In the genomic region with DNA sequence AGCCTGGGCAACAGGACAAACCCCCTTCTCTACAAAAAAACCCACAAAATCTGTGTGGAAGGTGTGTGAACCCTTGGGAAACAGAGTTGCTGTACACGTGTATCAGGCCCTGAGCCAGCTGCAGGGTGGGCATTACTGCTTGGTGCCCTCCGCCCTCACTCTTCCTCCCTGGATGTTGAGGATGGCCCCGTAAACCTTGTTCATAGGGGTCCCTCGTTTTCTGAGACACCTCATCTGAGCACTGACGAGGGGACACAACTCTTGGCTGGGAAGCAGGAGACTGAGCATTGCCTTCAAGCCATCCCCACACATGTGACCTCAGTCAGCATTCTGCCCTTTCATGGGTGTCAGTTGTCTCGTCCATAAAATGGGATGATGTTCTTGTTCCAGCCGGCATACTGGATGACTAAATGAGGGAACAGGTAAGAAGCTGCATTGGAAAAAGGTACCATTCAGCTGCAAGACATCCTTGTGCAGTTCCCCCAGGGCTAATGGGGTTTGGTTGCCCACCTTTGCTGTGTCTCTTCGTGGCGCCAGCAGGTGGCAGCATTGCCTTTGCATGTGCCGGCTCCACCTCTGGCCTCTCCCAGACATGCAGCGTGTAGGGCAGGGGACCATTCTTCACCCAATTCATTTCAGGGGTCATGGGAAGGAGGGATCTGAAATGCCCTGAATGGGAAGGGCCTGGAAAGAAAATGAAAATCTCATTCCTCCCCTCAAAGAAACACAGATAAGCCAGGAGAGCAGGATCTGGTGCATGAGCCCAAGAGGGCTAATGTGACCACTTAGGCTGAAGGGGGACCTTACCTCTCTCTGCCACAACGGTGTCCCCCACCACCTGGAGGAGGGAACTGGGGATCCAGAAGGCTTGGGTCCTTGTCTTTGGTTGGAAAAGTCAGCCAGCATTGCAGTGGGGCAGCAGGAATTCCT, we compare ENCODE assay signal across 8 cellular contexts.
DNase-seq lines count a peak whose midpoint lies in the region; ATAC-seq and TF ChIP-seq lines count a peak whose summit lies in the region.

No MANE protein-coding gene starts in this region.

- peak; percentile 77 for TF ChIP-seq CTCF in 22Rv1 (IDR thresholded peaks at IDR 0.05)

- H3K27ac ChIP-seq in 22Rv1 (no peak overlapping the region), caudate nucleus (ENCODE audit: low read depth, low read length) (no peak overlapping the region)

- ATAC-seq in GM18498 (IDR thresholded peaks at IDR 0.05; ENCODE audit: unreplicated experiment) (peak; percentile 83), HG02981 (IDR thresholded peaks at IDR 0.05; ENCODE audit: unreplicated experiment) (peak; percentile 79)

- DNase-seq in NCI-H2227 treated with DMSO at 0.1 percent for 48 hours (lab: John Stamatoyannopoulos, UW) (peak; percentile 70), caudate nucleus (lab: John Stamatoyannopoulos, UW) (peak in 47 of 61 donors; percentile 5 to 72 (median 36)), kidney tubule cell (ENCODE audit: low spot score) (peak; percentile 74)
- peak; percentile 11 to 33 (median 28) for DNase-seq in activated CD4-positive, CD25-positive, alpha-beta regulatory T cell (lab: John Stamatoyannopoulos, UW)
- peak; percentile 51 for DNase-seq in stimulated activated CD4-positive, alpha-beta T cell treated with anti-CD3 and anti-CD28 coated beads, Interleukin-2, amount 100 ng/mL, for 4 hours (ENCODE audit: low read depth)
